ENCODE assay signal across 8 cellular contexts in genomic region chr2:130336877-130337734, GRCh38. TPM values are rescaled to one million over a fixed set of nuclear protein-coding genes. Genes with fewer than 3 reads are reported as not detected.
DNase-seq lines count a peak whose midpoint lies in the region; ATAC-seq, FAIRE-seq and TF ChIP-seq lines count a peak whose summit lies in the region.

No MANE protein-coding gene starts in this region.

- CTCF ChIA-PET in BJ (lab: Yijun Ruan, JAX), result interaction anchor here (1.1 kb wide), 1 partner anchor 51 kb away, joined by 3 read pairs; no protein-coding TSS in a partner anchor

- peak overlapping the region; percentile 11 for H3K4me3 Mint-ChIP-seq in activated naive CD8-positive, alpha-beta T cell treated with anti-CD3 and anti-CD28 coated beads, Interleukin-2, amount 10 ng/mL, durations not matched to agents 7 days and 5 days
- peak overlapping the region; percentile 75 for H3K4me3 Mint-ChIP-seq in osteocyte (ENCODE audit: unreplicated experiment)

- POLR2A ChIA-PET in BJ (lab: Charles Lee), result interaction anchor here (0.6 kb wide), 1 partner anchor 304 kb away, joined by 4 read pairs; no protein-coding TSS in a partner anchor
- POLR2A ChIA-PET in activated naive CD8-positive, alpha-beta T cell treated with anti-CD3 and anti-CD28 coated beads, Interleukin-2, amount 10 ng/mL, durations not matched to agents 7 days and 5 days (lab: Charles Lee), result no interaction called here

- intact Hi-C loops in Right ventricle myocardium inferior (cut with DNase I), result no loop called here

- H3K4me1 Mint-ChIP-seq in activated naive CD8-positive, alpha-beta T cell treated with anti-CD3 and anti-CD28 coated beads, Interleukin-2, amount 10 ng/mL, durations not matched to agents 7 days and 5 days, result peaks cover 16% of the 10 kb centered on the region
- H3K4me1 Mint-ChIP-seq in osteocyte (ENCODE audit: unreplicated experiment), result peaks cover 31% of the 10 kb centered on the region

- FAIRE-seq in RCC 7860 (lab: Jason Lieb, UNC), result no peak

- H3K4me3 ChIP-seq in BJ (ENCODE audit: low read depth, low read length), result peak overlapping the region; percentile 38

- 0 out of 2 replicates have a peak, but pooled peaks cover 2% of the 10 kb centered on the region for H3K36me3 ChIP-seq in BJ (ENCODE audit: control insufficient read depth, insufficient read depth, low read length)

- ATAC-seq in HG02798 (IDR thresholded peaks at IDR 0.05; ENCODE audit: poor library complexity, unreplicated experiment), result peak; percentile 39
- ATAC-seq in activated naive CD8-positive, alpha-beta T cell treated with anti-CD3 and anti-CD28 coated beads, Interleukin-2, amount 10 ng/mL, durations not matched to agents 7 days and 5 days (ENCODE audit: low read depth), result no peak
- peak; percentile 71 for ATAC-seq in Right ventricle myocardium inferior

- no peaks in the 10 kb centered on the region for H3K27me3 ChIP-seq in BJ (ENCODE audit: control insufficient read depth, insufficient read depth, low read length)

- DNase-seq in BJ (ENCODE audit: low read depth) (no peak), RCC 7860 (ENCODE audit: low spot score) (peak; percentile 85), Right ventricle myocardium inferior (ENCODE audit: missing footprints) (no peak), osteocyte (ENCODE audit: extremely low spot score, unreplicated experiment) (peak; percentile 94), T1000 (lab: John Stamatoyannopoulos, UW) (no peak), NCI-H128 (lab: John Stamatoyannopoulos, UW; ENCODE audit: unreplicated experiment) (no peak)
- no peak for DNase-seq in activated naive CD8-positive, alpha-beta T cell treated with anti-CD3 and anti-CD28 coated beads, Interleukin-2, amount 10 ng/mL, durations not matched to agents 7 days and 5 days

- peaks cover 7% of the 10 kb centered on the region for H3K27me3 Mint-ChIP-seq in activated naive CD8-positive, alpha-beta T cell treated with anti-CD3 and anti-CD28 coated beads, Interleukin-2, amount 10 ng/mL, durations not matched to agents 7 days and 5 days
- peaks cover 10% of the 10 kb centered on the region for H3K27me3 Mint-ChIP-seq in osteocyte (ENCODE audit: unreplicated experiment)

- no peak for TF ChIP-seq CTCF in BJ (IDR thresholded peaks at IDR 0.05; ENCODE audit: insufficient read depth, low read depth, low read length)
- peak; percentile 8 for TF ChIP-seq CTCF in osteocyte (IDR thresholded peaks at IDR 0.05)

- peaks cover 18% of the 10 kb centered on the region for H3K36me3 Mint-ChIP-seq in activated naive CD8-positive, alpha-beta T cell treated with anti-CD3 and anti-CD28 coated beads, Interleukin-2, amount 10 ng/mL, durations not matched to agents 7 days and 5 days
- peaks cover 13% of the 10 kb centered on the region for H3K36me3 Mint-ChIP-seq in osteocyte (ENCODE audit: unreplicated experiment)

- H3K27ac Mint-ChIP-seq in activated naive CD8-positive, alpha-beta T cell treated with anti-CD3 and anti-CD28 coated beads, Interleukin-2, amount 10 ng/mL, durations not matched to agents 7 days and 5 days, result peak overlapping the region; percentile 15
- peak overlapping the region; percentile 80 for H3K27ac Mint-ChIP-seq in osteocyte (ENCODE audit: unreplicated experiment)

- H3K9me3 Mint-ChIP-seq in activated naive CD8-positive, alpha-beta T cell treated with anti-CD3 and anti-CD28 coated beads, Interleukin-2, amount 10 ng/mL, durations not matched to agents 7 days and 5 days, result no peaks in the 10 kb centered on the region
- H3K9me3 Mint-ChIP-seq in osteocyte (ENCODE audit: unreplicated experiment), result no peaks in the 10 kb centered on the region

RNA-seq across cellular contexts. Expression of gene IMP4, which starts 5.6 kb away (rescaled TPM):
- 80.9 and 144 TPM in 2 replicates for polyA plus RNA-seq in BJ (2011; rRNA removed)
- polyA minus RNA-seq in BJ (2011; rRNA and poly(A)+ RNA removed), result 44.3 and 103 TPM in 2 replicates
- total RNA-seq in activated naive CD8-positive, alpha-beta T cell treated with anti-CD3 and anti-CD28 coated beads, Interleukin-2, amount 10 ng/mL, durations not matched to agents 7 days and 5 days, result 10 to 100 TPM; 64.9 to 65.8 TPM
- 63.7 TPM for total RNA-seq in Right ventricle myocardium inferior
- 46.4 and 48.5 TPM in 2 replicates for total RNA-seq in osteocyte

RNA-seq across cellular contexts. Expression of gene PTPN18, which starts 18.8 kb away (rescaled TPM):
- polyA plus RNA-seq in BJ (2011; rRNA removed), result 21.0 and 24.4 TPM in 2 replicates
- 15.8 and 19.4 TPM in 2 replicates for polyA minus RNA-seq in BJ (2011; rRNA and poly(A)+ RNA removed)
- total RNA-seq in activated naive CD8-positive, alpha-beta T cell treated with anti-CD3 and anti-CD28 coated beads, Interleukin-2, amount 10 ng/mL, durations not matched to agents 7 days and 5 days, result 10 to 100 TPM; 57.7 to 64.5 TPM
- 16.9 TPM for total RNA-seq in Right ventricle myocardium inferior
- 30.2 and 31.5 TPM in 2 replicates for total RNA-seq in osteocyte

Comparison
In these comparisons a context has a peak if more than half of its experiments do, and no peak if none do; other contexts are left out.
1. DNase-seq: peak in RCC 7860 (single experiment) and osteocyte (single experiment); none in BJ (single experiment), activated naive CD8-positive, alpha-beta T cell treated with anti-CD3 and anti-CD28 coated beads, Interleukin-2, amount 10 ng/mL, durations not matched to agents 7 days and 5 days (single experiment), Right ventricle myocardium inferior (single experiment), T1000 (single experiment) and NCI-H128 (single experiment).